14 cellular contexts compared by ENCODE assay signal in genomic region chr9:91844170-91844569, GRCh38.
DNase-seq lines count a peak whose midpoint lies in the region; ATAC-seq and TF ChIP-seq lines count a peak whose summit lies in the region.
"Had no signal": no experiment of that assay in that cellular context is flagged by ENCODE, and none has a peak within 500 bp of the region (broad histone marks: within the 10 kb centered on the region; RNA-seq: fewer than 3 reads in every experiment).

No MANE protein-coding gene starts in this region.

- H3K27ac ChIP-seq in HL-60 (replicated peaks), result peak overlapping the region; percentile 38
- H3K27ac ChIP-seq: brain microvascular endothelial cell had no signal

- H3K27ac Mint-ChIP-seq in WTC11, result no peak overlapping the region; the same call in 1 of the 2 replicates
- H3K27ac Mint-ChIP-seq: T-cell had no signal

- no peak overlapping the region for H3K4me3 Mint-ChIP-seq in WTC11

- no peak for TF ChIP-seq CTCF in HL-60 (IDR thresholded peaks at IDR 0.05; ENCODE audit: insufficient read depth, low read length)
- no peak for TF ChIP-seq CTCF in WTC11 (IDR thresholded peaks at IDR 0.05)

- CTCF ChIA-PET in WTC11 (lab: Charles Lee), result interaction anchor here (0.8 kb wide), 2 partner anchors 106 to 111 kb away, joined by 4 read pairs; partner anchors contain the start of gene ROR2

- POLR2A ChIA-PET in WTC11 (lab: Charles Lee), result no interaction called here

- no peaks in the 10 kb centered on the region for H3K27me3 Mint-ChIP-seq in WTC11 (ENCODE audit: low read depth)

- H3K36me3 Mint-ChIP-seq in WTC11, result no peaks in the 10 kb centered on the region
- H3K36me3 Mint-ChIP-seq: T-cell had no signal

- intact Hi-C loops in sciatic nerve (cut with DNase I), result no loop called here

- H3K9me3 Mint-ChIP-seq in WTC11, result no peaks in the 10 kb centered on the region
- H3K9me3 Mint-ChIP-seq: T-cell had no signal

- H3K27me3 ChIP-seq in HL-60 (ENCODE audit: insufficient read depth, poor library complexity, severe bottlenecking), result no peaks in the 10 kb centered on the region

- H3K4me1 Mint-ChIP-seq in WTC11, result peaks cover 55% of the 10 kb centered on the region

- DNase-seq in HL-60 (ENCODE audit: low read depth in 1 of 2, low spot score in 1 of 2) (peak; percentile 48 to 84), WTC11 (ENCODE audit: low spot score) (no peak), left lobe of liver (ENCODE audit: low spot score) (no peak), sciatic nerve (ENCODE audit: low spot score) (peak; percentile 63), activated T-cell treated with anti-CD3 and anti-CD28 coated beads for 4 hours (no peak), NCI-H2107 treated with DMSO at 0.1 percent for 48 hours (lab: John Stamatoyannopoulos, UW; ENCODE audit: unreplicated experiment) (no peak)
- DNase-seq: brain microvascular endothelial cell; stimulated activated CD8-positive, alpha-beta memory T cell treated with anti-CD3 and anti-CD28 coated beads, Interleukin-4, amount 100 ng/mL, for 48 hours; T-cell had no signal

- H3K4me3 ChIP-seq in HL-60 (replicated peaks; ENCODE audit: insufficient read depth, low read length), result no peak overlapping the region
- H3K4me3 ChIP-seq: skin epidermis had no signal

- peak; percentile 25 for ATAC-seq in WTC11
- peak; percentile 22 for ATAC-seq in left lobe of liver
- peak; percentile 68 for ATAC-seq in sciatic nerve
- no peak for ATAC-seq in HG03135 (IDR thresholded peaks at IDR 0.05; ENCODE audit: unreplicated experiment)
- no peak for ATAC-seq in HG03521 (IDR thresholded peaks at IDR 0.05; ENCODE audit: unreplicated experiment)
- ATAC-seq: esophagus mucosa, left colon, T-cell had no signal

TF ChIP-seq in WTC11, 78 proteins besides CTCF, POLR2A, EP300 and RAD21:
- no peak for TF ChIP-seq ATF1 (CRISPR knock-in tag; IDR thresholded peaks at IDR 0.05)
- no peak for TF ChIP-seq CREB1 (CRISPR knock-in tag; IDR thresholded peaks at IDR 0.05)
- no peak for TF ChIP-seq ZNF263 (CRISPR knock-in tag; IDR thresholded peaks at IDR 0.05; ENCODE audit: low read depth)
- no peak for TF ChIP-seq MXD4 (CRISPR knock-in tag; IDR thresholded peaks at IDR 0.05; ENCODE audit: borderline replicate concordance)
- no peak for TF ChIP-seq HMGA2 (CRISPR knock-in tag; IDR thresholded peaks at IDR 0.05)
TF ChIP-seq in WTC11: peak in this region for 0.

Comparison
In these comparisons a context has a peak if more than half of its experiments do, and no peak if none do; other contexts are left out.
1. DNase-seq: peak in HL-60 (2 of 2) and sciatic nerve (single experiment); none in WTC11 (single experiment), left lobe of liver (single experiment), activated T-cell treated with anti-CD3 and anti-CD28 coated beads for 4 hours (single experiment) and NCI-H2107 treated with DMSO at 0.1 percent for 48 hours (single experiment).
2. ATAC-seq: peak in WTC11 (single experiment), left lobe of liver (single experiment) and sciatic nerve (single experiment); none in HG03135 (single experiment) and HG03521 (single experiment).